14 cellular contexts compared by ENCODE assay signal in genomic region chr5:140631063-140631462, GRCh38. TPM values are rescaled to one million over a fixed set of nuclear protein-coding genes. Genes with fewer than 3 reads are reported as not detected.
DNase-seq lines count a peak whose midpoint lies in the region; ATAC-seq and TF ChIP-seq lines count a peak whose summit lies in the region.
"Had no signal": no experiment of that assay in that cellular context is flagged by ENCODE, and none has a peak within 500 bp of the region (broad histone marks: within the 10 kb centered on the region; RNA-seq: fewer than 3 reads in every experiment).

No MANE protein-coding gene starts in this region.

- no peak for DNase-seq in breast epithelium (ENCODE audit: low spot score in 2 of 2)
- no peak for DNase-seq in mammary epithelial cell
- DNase-seq in activated T-helper 2 cell treated with anti-CD3 and anti-CD28 coated beads, Interferon-gamma antibody, Interleukin-2, Interleukin-4, amounts not matched to agents 10 μg/mL and 5 μg/mL and 100 μg/mL, durations not matched to agents 14 hours and 24 hours and 36 hours (ENCODE audit: low spot score), result no peak
- no peak for DNase-seq in thoracic aorta (ENCODE audit: low spot score)
- no peak for DNase-seq in GM19240 (ENCODE audit: insufficient read length, low spot score)
- DNase-seq in activated CD4-positive, alpha-beta T cell treated with anti-CD3 and anti-CD28 coated beads, Interleukin-2, amount 50 U/mL, for 48 hours, result no peak
- DNase-seq: activated CD8-positive, alpha-beta memory T cell treated with anti-CD3 and anti-CD28 coated beads for 24 hours; NCI-H1048; NCI-H69; ovary had no signal

- 95% methylated on average over 4 of the region's 4 CpGs for WGBS in mammary epithelial cell (ENCODE audit: low coverage, missing lambda C conversion rate)

- in situ Hi-C loops in mammary epithelial cell (cut with MboI; ENCODE audit: low sequenced_read_pairs in 2 of 2), result loop anchor here (5.0 to 10.0 kb wide), 3 partner anchors 59 to 226 kb away; partner anchors contain the start of genes ANKHD1 (in 1 of the 2), APBB3 (in 1 of the 2) and SLC35A4 (in 1 of the 2)

- H3K4me3 ChIP-seq in breast epithelium (peak overlapping the region; percentile 53 to 86 (median 62)), mammary epithelial cell (replicated peaks in 1 of 3; ENCODE audit: insufficient read depth in 1 of 3, low read depth in 2 of 3, low read length in 3 of 3) (no peak overlapping the region), mucosa of rectum (ENCODE audit: low read length in 2 of 2) (peak overlapping the region; percentile 14 to 91), thoracic aorta (peak overlapping the region; percentile 76)
- H3K4me3 ChIP-seq: SK-N-MC had no signal

- peaks cover 11% of the 10 kb centered on the region for H3K9me3 Mint-ChIP-seq in activated T-helper 2 cell treated with anti-CD3 and anti-CD28 coated beads, Interferon-gamma antibody, Interleukin-2, Interleukin-4, amounts not matched to agents 10 μg/mL and 5 μg/mL and 100 μg/mL, durations not matched to agents 14 hours and 24 hours and 36 hours

- CTCF ChIA-PET in mammary epithelial cell (lab: Charles Lee; ENCODE audit: low non-redundant PET), result interaction anchor here (0.5 kb wide), 1 partner anchor 65 kb away, joined by 3 read pairs; no protein-coding TSS in a partner anchor

- no TSS peak for BruUV-seq in mammary epithelial cell (replicated peaks; lab: Mats Ljungman, UMichigan)

- peaks cover 14% of the 10 kb centered on the region for H3K27me3 Mint-ChIP-seq in activated T-helper 2 cell treated with anti-CD3 and anti-CD28 coated beads, Interferon-gamma antibody, Interleukin-2, Interleukin-4, amounts not matched to agents 10 μg/mL and 5 μg/mL and 100 μg/mL, durations not matched to agents 14 hours and 24 hours and 36 hours (ENCODE audit: low read depth)

- dilution Hi-C loops in mammary epithelial cell (cut with HindIII; ENCODE audit: low sequenced_read_pairs), result no loop called here

- H3K36me3 ChIP-seq in breast epithelium (no peaks in the 10 kb centered on the region), mammary epithelial cell (ENCODE audit: insufficient read depth, low read length) (no peaks in the 10 kb centered on the region), mucosa of rectum (ENCODE audit: control insufficient read depth in 2 of 2, insufficient read depth in 2 of 2, low read length in 2 of 2) (no peaks in the 10 kb centered on the region), thoracic aorta (no peaks in the 10 kb centered on the region)
- H3K36me3 ChIP-seq: ovary had no signal

- H3K4me3 Mint-ChIP-seq in activated T-helper 2 cell treated with anti-CD3 and anti-CD28 coated beads, Interferon-gamma antibody, Interleukin-2, Interleukin-4, amounts not matched to agents 10 μg/mL and 5 μg/mL and 100 μg/mL, durations not matched to agents 14 hours and 24 hours and 36 hours (ENCODE audit: low read depth), result peak overlapping the region; percentile 50

- peaks cover 0 to 6% of the 10 kb centered on the region in 2 donors for H3K4me1 ChIP-seq in breast epithelium
- peaks cover 28% of the 10 kb centered on the region for H3K4me1 ChIP-seq in mammary epithelial cell (ENCODE audit: insufficient read depth, low read length)
- peaks cover 22 to 27% of the 10 kb centered on the region in 2 donors for H3K4me1 ChIP-seq in mucosa of rectum (ENCODE audit: control insufficient read depth in 2 of 2, insufficient read depth in 2 of 2, low read length in 2 of 2)
- peaks cover 4 to 12% of the 10 kb centered on the region in 2 donors for H3K4me1 ChIP-seq in thoracic aorta (ENCODE audit: control insufficient read depth in 1 of 2, low read depth in 2 of 2)

- no peak for TF ChIP-seq POLR2A in breast epithelium (IDR thresholded peaks at IDR 0.05)

- no peaks in the 10 kb centered on the region for H3K36me3 Mint-ChIP-seq in activated T-helper 2 cell treated with anti-CD3 and anti-CD28 coated beads, Interferon-gamma antibody, Interleukin-2, Interleukin-4, amounts not matched to agents 10 μg/mL and 5 μg/mL and 100 μg/mL, durations not matched to agents 14 hours and 24 hours and 36 hours (ENCODE audit: low read depth)

- ATAC-seq in thoracic aorta (ENCODE audit: insufficient number of reproducible peaks, low FRiP score, low read depth) (no peak), GM19328 (IDR thresholded peaks at IDR 0.05; ENCODE audit: unreplicated experiment) (no peak)

- H3K27me3 ChIP-seq in breast epithelium (no peaks in the 10 kb centered on the region), mammary epithelial cell (ENCODE audit: insufficient read depth, low read length) (no peaks in the 10 kb centered on the region), mucosa of rectum (ENCODE audit: control insufficient read depth in 2 of 2, insufficient read depth in 2 of 2, low read length in 2 of 2) (no peaks in the 10 kb centered on the region), thoracic aorta (replicated peaks; ENCODE audit: insufficient read depth) (no peaks in the 10 kb centered on the region)
- H3K27me3 ChIP-seq: ovary had no signal

- TF ChIP-seq CTCF in breast epithelium (IDR thresholded peaks at IDR 0.05) (no peak), mammary epithelial cell (conservative IDR thresholded peaks at IDR 0.05 in 1 of 2, IDR thresholded peaks at IDR 0.05 in 1 of 2; ENCODE audit: extremely low read depth in 1 of 2, insufficient read depth in 1 of 2, low read depth in 1 of 2, low read length in 2 of 2) (no peak), thoracic aorta (IDR thresholded peaks at IDR 0.05) (no peak)

- H4K20me1 ChIP-seq in mammary epithelial cell (ENCODE audit: insufficient read depth, low read length), result no peaks in the 10 kb centered on the region

- no peak overlapping the region for H3K4me2 ChIP-seq in mammary epithelial cell (ENCODE audit: insufficient read depth, low read depth, low read length)

- H3K79me2 ChIP-seq in mammary epithelial cell (ENCODE audit: insufficient read depth, low read length), result no peaks in the 10 kb centered on the region

- peaks cover 23% of the 10 kb centered on the region for H3K4me1 Mint-ChIP-seq in activated T-helper 2 cell treated with anti-CD3 and anti-CD28 coated beads, Interferon-gamma antibody, Interleukin-2, Interleukin-4, amounts not matched to agents 10 μg/mL and 5 μg/mL and 100 μg/mL, durations not matched to agents 14 hours and 24 hours and 36 hours (ENCODE audit: low read depth)

- no peak overlapping the region for H2AFZ ChIP-seq in mammary epithelial cell (ENCODE audit: low read depth, low read length)

- H3K9me3 ChIP-seq in breast epithelium, result no peaks in the 10 kb centered on the region
- H3K9me3 ChIP-seq in mammary epithelial cell (replicated peaks; ENCODE audit: insufficient read depth, low read length), result peaks cover 3% of the 10 kb centered on the region
- H3K9me3 ChIP-seq in mucosa of rectum (ENCODE audit: control insufficient read depth in 2 of 2, low read length in 2 of 2), result no peaks in the 10 kb centered on the region
- no peaks in the 10 kb centered on the region for H3K9me3 ChIP-seq in thoracic aorta
- H3K9me3 ChIP-seq: ovary had no signal

- H3K27ac Mint-ChIP-seq in activated T-helper 2 cell treated with anti-CD3 and anti-CD28 coated beads, Interferon-gamma antibody, Interleukin-2, Interleukin-4, amounts not matched to agents 10 μg/mL and 5 μg/mL and 100 μg/mL, durations not matched to agents 14 hours and 24 hours and 36 hours, result no peak overlapping the region

- H3K27ac ChIP-seq in breast epithelium, result peak overlapping the region in 1 of 2 donors; percentile 84
- no peak overlapping the region for H3K27ac ChIP-seq in mammary epithelial cell (ENCODE audit: insufficient read depth, low read depth, low read length)
- peak overlapping the region; percentile 80 to 87 for H3K27ac ChIP-seq in mucosa of rectum (ENCODE audit: low read depth in 2 of 2, low read length in 2 of 2)
- peak overlapping the region in 1 of 2 donors; percentile 63 for H3K27ac ChIP-seq in thoracic aorta
- H3K27ac ChIP-seq: ovary had no signal

- H3K9ac ChIP-seq in mammary epithelial cell (ENCODE audit: insufficient read depth, low read length), result no peak overlapping the region
- H3K9ac ChIP-seq in mucosa of rectum (ENCODE audit: low read depth in 1 of 2, low read length in 2 of 2), result peak overlapping the region; percentile 27 to 77

- intact Hi-C loops in breast epithelium (cut with DNase I; ENCODE audit: low total_unique reads), result no loop called here
- intact Hi-C loops in mammary epithelial cell (cut with micrococcal nuclease), result loop anchor here (5.0 to 10.0 kb wide), 2 partner anchors 39 to 226 kb away; partner anchors contain the start of gene ANKHD1
- intact Hi-C loops in activated T-helper 2 cell treated with anti-CD3 and anti-CD28 coated beads, Interferon-gamma antibody, Interleukin-2, Interleukin-4, amounts not matched to agents 10 μg/mL and 5 μg/mL and 100 μg/mL, durations not matched to agents 14 hours and 24 hours and 36 hours (cut with micrococcal nuclease), result loop anchor here (10.0 kb wide), 1 partner anchor 376 kb away; no protein-coding TSS in a partner anchor

RNA-seq across cellular contexts. Expression of gene CD14, which starts 1.9 kb away (rescaled TPM):
- total RNA-seq in breast epithelium (100 to 1,000 TPM in 1 of 3 donors, 10 to 100 TPM in 2; 46.9 to 119 (median 65.7) TPM), mammary epithelial cell (1 to 10 TPM in 1 of 2 donors, under 1 TPM in 1; 0.83 to 2.4 TPM), thoracic aorta (100 to 1,000 TPM in 1 of 2 donors, 10 to 100 TPM in 1; 96.6 to 235 TPM)
- polyA plus RNA-seq in mammary epithelial cell, result 1.5 TPM
- polyA minus RNA-seq in mammary epithelial cell, result 4.0 TPM
- 0.39 TPM in 2 replicates for total RNA-seq in activated T-helper 2 cell treated with anti-CD3 and anti-CD28 coated beads, Interferon-gamma antibody, Interleukin-2, Interleukin-4, amounts not matched to agents 10 μg/mL and 5 μg/mL and 100 μg/mL, durations not matched to agents 14 hours and 24 hours and 36 hours
- total RNA-seq: epithelial cell of proximal tubule had no signal

RNA-seq across cellular contexts. Expression of gene TMCO6, which starts 8.2 kb away (rescaled TPM):
- 10 to 100 TPM; 23.0 to 45.4 (median 34.1) TPM for total RNA-seq in breast epithelium
- total RNA-seq in mammary epithelial cell, result 10 to 100 TPM in 1 of 2 donors, 1 to 10 TPM in 1; 4.0 to 16.5 TPM
- 12.8 TPM for polyA plus RNA-seq in mammary epithelial cell
- polyA minus RNA-seq in mammary epithelial cell, result 5.8 TPM
- total RNA-seq in activated T-helper 2 cell treated with anti-CD3 and anti-CD28 coated beads, Interferon-gamma antibody, Interleukin-2, Interleukin-4, amounts not matched to agents 10 μg/mL and 5 μg/mL and 100 μg/mL, durations not matched to agents 14 hours and 24 hours and 36 hours, result 40.2 and 40.7 TPM in 2 replicates
- 10 to 100 TPM; 11.4 to 13.5 TPM for total RNA-seq in thoracic aorta

RNA-seq across cellular contexts. Expression of gene NDUFA2, which starts 16.4 kb away (rescaled TPM):
- 10 to 100 TPM; 60.0 to 68.2 (median 67.8) TPM for total RNA-seq in breast epithelium
- 10 to 100 TPM; 33.7 to 33.9 TPM for total RNA-seq in mammary epithelial cell
- 89.5 TPM for polyA plus RNA-seq in mammary epithelial cell
- 3.0 TPM for polyA minus RNA-seq in mammary epithelial cell
- total RNA-seq in activated T-helper 2 cell treated with anti-CD3 and anti-CD28 coated beads, Interferon-gamma antibody, Interleukin-2, Interleukin-4, amounts not matched to agents 10 μg/mL and 5 μg/mL and 100 μg/mL, durations not matched to agents 14 hours and 24 hours and 36 hours, result 63.0 and 65.6 TPM in 2 replicates
- total RNA-seq in thoracic aorta, result 10 to 100 TPM; 19.9 to 26.4 TPM

RNA-seq across cellular contexts. Expression of gene IK, which starts 16.6 kb away (rescaled TPM):
- total RNA-seq in breast epithelium, result 100 to 1,000 TPM; 113 to 146 (median 138) TPM
- 10 to 100 TPM; 56.7 to 67.6 TPM for total RNA-seq in mammary epithelial cell
- 91.3 TPM for polyA plus RNA-seq in mammary epithelial cell
- polyA minus RNA-seq in mammary epithelial cell, result 84.3 TPM
- total RNA-seq in activated T-helper 2 cell treated with anti-CD3 and anti-CD28 coated beads, Interferon-gamma antibody, Interleukin-2, Interleukin-4, amounts not matched to agents 10 μg/mL and 5 μg/mL and 100 μg/mL, durations not matched to agents 14 hours and 24 hours and 36 hours, result 111 and 119 TPM in 2 replicates
- 100 to 1,000 TPM in 1 of 2 donors, 10 to 100 TPM in 1; 95.3 to 108 TPM for total RNA-seq in thoracic aorta

RNA-seq across cellular contexts. Expression of gene WDR55, which starts 33.6 kb away (rescaled TPM):
- 10 to 100 TPM; 20.0 to 25.6 (median 25.3) TPM for total RNA-seq in breast epithelium
- total RNA-seq in mammary epithelial cell, result 10 to 100 TPM; 18.3 to 26.8 TPM
- 24.7 TPM for polyA plus RNA-seq in mammary epithelial cell
- 22.2 TPM for polyA minus RNA-seq in mammary epithelial cell
- total RNA-seq in activated T-helper 2 cell treated with anti-CD3 and anti-CD28 coated beads, Interferon-gamma antibody, Interleukin-2, Interleukin-4, amounts not matched to agents 10 μg/mL and 5 μg/mL and 100 μg/mL, durations not matched to agents 14 hours and 24 hours and 36 hours, result 39.1 and 40.0 TPM in 2 replicates
- 10 to 100 TPM; 24.6 to 26.1 TPM for total RNA-seq in thoracic aorta

Comparison
In these comparisons a context has a peak if more than half of its experiments do, and no peak if none do; other contexts are left out.
1. H3K4me3 ChIP-seq: peak in breast epithelium (3 of 3), mucosa of rectum (2 of 2) and thoracic aorta (single experiment); none in mammary epithelial cell (0 of 3).
2. RNA of gene CD14, which starts 1.9 kb away (total RNA-seq): 96.6 to 235 TPM in thoracic aorta and 46.9 to 119 TPM in breast epithelium; 0.83 to 2.4 TPM in mammary epithelial cell and 0.39 TPM in activated T-helper 2 cell treated with anti-CD3 and anti-CD28 coated beads, Interferon-gamma antibody, Interleukin-2, Interleukin-4, amounts not matched to agents 10 μg/mL and 5 μg/mL and 100 μg/mL, durations not matched to agents 14 hours and 24 hours and 36 hours; every median in the first group is over 10 times any median in the second.